1 cellular context compared by ENCODE assay signal in the genomic region with DNA sequence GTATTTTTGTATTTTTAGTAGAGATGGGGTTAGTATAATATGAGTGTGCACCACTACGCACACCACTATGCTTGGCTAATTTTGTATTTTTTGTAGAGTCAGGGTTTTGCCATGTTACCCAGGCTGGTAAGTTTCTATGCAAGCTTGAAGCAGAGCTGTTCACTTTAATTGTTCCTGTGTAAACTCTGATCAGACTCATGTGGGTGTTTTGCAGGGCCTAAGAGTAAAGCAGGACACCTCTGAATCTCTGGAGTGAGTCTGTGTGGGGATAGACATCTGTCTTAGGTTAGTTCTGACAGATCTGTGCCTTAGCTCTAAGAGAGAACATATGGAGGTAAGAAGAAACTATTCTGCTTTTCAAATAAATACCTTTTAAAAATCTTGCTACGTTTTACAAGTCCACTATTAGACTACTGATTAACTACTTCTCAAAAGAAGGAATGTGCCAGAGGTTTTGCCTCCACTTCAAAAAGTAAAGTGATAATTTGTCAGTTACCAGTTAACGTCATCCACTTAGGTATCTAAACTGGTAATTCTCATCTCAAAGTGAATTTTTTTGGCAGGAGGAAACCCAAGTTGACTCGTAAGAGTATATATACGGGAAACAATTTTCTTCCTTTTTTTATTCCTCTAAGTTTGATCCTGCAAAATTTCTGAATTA.
TF ChIP-seq lines count a peak whose summit lies in the region.

No MANE protein-coding gene starts in this region.

TF ChIP-seq in GM23338, 12 proteins besides CTCF, POLR2A, EP300 and RAD21:
- TF ChIP-seq NANOG (IDR thresholded peaks at IDR 0.05; ENCODE audit: borderline replicate concordance) (no peak), CREB1 (CRISPR knock-in tag; IDR thresholded peaks at IDR 0.05; ENCODE audit: low read depth) (no peak), ZNF331 (CRISPR knock-in tag; IDR thresholded peaks at IDR 0.05; ENCODE audit: low read depth) (no peak), ZNF114 (CRISPR knock-in tag; IDR thresholded peaks at IDR 0.05) (no peak), STAT1 (IDR thresholded peaks at IDR 0.05; ENCODE audit: unreplicated experiment) (no peak), JUNB (IDR thresholded peaks at IDR 0.05; ENCODE audit: unreplicated experiment) (no peak), EZH2 (IDR thresholded peaks at IDR 0.05; ENCODE audit: low read depth, unreplicated experiment) (no peak), EZH2phosphoT487 (IDR thresholded peaks at IDR 0.05; ENCODE audit: unreplicated experiment) (no peak), POLR2AphosphoS5 (IDR thresholded peaks at IDR 0.05; ENCODE audit: low read depth) (no peak)
- TF ChIP-seq, protein P1, sequence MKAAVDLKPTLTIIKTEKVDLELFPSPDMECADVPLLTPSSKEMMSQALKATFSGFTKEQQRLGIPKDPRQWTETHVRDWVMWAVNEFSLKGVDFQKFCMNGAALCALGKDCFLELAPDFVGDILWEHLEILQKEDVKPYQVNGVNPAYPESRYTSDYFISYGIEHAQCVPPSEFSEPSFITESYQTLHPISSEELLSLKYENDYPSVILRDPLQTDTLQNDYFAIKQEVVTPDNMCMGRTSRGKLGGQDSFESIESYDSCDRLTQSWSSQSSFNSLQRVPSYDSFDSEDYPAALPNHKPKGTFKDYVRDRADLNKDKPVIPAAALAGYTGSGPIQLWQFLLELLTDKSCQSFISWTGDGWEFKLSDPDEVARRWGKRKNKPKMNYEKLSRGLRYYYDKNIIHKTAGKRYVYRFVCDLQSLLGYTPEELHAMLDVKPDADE (IDR thresholded peaks at IDR 0.05): no peak
- TF ChIP-seq, protein P2, sequence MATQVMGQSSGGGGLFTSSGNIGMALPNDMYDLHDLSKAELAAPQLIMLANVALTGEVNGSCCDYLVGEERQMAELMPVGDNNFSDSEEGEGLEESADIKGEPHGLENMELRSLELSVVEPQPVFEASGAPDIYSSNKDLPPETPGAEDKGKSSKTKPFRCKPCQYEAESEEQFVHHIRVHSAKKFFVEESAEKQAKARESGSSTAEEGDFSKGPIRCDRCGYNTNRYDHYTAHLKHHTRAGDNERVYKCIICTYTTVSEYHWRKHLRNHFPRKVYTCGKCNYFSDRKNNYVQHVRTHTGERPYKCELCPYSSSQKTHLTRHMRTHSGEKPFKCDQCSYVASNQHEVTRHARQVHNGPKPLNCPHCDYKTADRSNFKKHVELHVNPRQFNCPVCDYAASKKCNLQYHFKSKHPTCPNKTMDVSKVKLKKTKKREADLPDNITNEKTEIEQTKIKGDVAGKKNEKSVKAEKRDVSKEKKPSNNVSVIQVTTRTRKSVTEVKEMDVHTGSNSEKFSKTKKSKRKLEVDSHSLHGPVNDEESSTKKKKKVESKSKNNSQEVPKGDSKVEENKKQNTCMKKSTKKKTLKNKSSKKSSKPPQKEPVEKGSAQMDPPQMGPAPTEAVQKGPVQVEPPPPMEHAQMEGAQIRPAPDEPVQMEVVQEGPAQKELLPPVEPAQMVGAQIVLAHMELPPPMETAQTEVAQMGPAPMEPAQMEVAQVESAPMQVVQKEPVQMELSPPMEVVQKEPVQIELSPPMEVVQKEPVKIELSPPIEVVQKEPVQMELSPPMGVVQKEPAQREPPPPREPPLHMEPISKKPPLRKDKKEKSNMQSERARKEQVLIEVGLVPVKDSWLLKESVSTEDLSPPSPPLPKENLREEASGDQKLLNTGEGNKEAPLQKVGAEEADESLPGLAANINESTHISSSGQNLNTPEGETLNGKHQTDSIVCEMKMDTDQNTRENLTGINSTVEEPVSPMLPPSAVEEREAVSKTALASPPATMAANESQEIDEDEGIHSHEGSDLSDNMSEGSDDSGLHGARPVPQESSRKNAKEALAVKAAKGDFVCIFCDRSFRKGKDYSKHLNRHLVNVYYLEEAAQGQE (IDR thresholded peaks at IDR 0.05; ENCODE audit: unreplicated experiment): no peak
- TF ChIP-seq, protein P3, sequence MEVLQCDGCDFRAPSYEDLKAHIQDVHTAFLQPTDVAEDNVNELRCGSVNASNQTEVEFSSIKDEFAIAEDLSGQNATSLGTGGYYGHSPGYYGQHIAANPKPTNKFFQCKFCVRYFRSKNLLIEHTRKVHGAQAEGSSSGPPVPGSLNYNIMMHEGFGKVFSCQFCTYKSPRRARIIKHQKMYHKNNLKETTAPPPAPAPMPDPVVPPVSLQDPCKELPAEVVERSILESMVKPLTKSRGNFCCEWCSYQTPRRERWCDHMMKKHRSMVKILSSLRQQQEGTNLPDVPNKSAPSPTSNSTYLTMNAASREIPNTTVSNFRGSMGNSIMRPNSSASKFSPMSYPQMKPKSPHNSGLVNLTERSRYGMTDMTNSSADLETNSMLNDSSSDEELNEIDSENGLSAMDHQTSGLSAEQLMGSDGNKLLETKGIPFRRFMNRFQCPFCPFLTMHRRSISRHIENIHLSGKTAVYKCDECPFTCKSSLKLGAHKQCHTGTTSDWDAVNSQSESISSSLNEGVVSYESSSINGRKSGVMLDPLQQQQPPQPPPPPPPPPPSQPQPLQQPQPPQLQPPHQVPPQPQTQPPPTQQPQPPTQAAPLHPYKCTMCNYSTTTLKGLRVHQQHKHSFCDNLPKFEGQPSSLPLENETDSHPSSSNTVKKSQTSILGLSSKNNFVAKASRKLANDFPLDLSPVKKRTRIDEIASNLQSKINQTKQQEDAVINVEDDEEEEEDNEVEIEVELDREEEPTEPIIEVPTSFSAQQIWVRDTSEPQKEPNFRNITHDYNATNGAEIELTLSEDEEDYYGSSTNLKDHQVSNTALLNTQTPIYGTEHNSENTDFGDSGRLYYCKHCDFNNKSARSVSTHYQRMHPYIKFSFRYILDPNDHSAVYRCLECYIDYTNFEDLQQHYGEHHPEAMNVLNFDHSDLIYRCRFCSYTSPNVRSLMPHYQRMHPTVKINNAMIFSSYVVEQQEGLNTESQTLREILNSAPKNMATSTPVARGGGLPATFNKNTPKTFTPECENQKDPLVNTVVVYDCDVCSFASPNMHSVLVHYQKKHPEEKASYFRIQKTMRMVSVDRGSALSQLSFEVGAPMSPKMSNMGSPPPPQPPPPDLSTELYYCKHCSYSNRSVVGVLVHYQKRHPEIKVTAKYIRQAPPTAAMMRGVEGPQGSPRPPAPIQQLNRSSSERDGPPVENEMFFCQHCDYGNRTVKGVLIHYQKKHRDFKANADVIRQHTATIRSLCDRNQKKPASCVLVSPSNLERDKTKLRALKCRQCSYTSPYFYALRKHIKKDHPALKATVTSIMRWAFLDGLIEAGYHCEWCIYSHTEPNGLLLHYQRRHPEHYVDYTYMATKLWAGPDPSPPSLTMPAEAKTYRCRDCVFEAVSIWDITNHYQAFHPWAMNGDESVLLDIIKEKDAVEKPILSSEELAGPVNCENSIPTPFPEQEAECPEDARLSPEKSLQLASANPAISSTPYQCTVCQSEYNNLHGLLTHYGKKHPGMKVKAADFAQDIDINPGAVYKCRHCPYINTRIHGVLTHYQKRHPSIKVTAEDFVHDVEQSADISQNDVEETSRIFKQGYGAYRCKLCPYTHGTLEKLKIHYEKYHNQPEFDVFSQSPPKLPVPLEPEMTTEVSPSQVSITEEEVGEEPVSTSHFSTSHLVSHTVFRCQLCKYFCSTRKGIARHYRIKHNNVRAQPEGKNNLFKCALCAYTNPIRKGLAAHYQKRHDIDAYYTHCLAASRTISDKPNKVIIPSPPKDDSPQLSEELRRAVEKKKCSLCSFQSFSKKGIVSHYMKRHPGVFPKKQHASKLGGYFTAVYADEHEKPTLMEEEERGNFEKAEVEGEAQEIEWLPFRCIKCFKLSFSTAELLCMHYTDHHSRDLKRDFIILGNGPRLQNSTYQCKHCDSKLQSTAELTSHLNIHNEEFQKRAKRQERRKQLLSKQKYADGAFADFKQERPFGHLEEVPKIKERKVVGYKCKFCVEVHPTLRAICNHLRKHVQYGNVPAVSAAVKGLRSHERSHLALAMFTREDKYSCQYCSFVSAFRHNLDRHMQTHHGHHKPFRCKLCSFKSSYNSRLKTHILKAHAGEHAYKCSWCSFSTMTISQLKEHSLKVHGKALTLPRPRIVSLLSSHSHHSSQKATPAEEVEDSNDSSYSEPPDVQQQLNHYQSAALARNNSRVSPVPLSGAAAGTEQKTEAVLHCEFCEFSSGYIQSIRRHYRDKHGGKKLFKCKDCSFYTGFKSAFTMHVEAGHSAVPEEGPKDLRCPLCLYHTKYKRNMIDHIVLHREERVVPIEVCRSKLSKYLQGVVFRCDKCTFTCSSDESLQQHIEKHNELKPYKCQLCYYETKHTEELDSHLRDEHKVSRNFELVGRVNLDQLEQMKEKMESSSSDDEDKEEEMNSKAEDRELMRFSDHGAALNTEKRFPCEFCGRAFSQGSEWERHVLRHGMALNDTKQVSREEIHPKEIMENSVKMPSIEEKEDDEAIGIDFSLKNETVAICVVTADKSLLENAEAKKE (CRISPR knock-in tag; IDR thresholded peaks at IDR 0.05): no peak
